In the genomic region with DNA sequence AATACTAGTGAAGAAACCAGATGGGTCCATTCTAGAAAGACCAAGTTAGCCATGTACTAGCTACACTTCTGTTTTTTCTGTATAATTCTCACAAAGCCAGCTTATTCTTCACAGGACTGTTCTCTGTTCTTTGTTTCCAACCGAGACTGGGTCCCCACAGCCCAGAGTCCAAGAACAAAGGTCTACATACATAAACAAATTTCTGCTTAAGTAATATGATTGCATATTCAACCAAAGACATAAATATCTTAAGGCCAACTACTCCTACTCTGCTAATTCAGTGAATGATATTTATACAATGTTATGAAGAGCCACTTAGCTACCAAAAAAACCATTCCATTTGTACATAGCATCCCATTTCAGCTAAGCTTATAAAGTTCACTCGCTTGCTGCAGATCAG, we compare ENCODE assay signal across 24 cellular contexts.
DNase-seq lines count a peak whose midpoint lies in the region; ATAC-seq and FAIRE-seq lines count a peak whose summit lies in the region.
"Had no signal": no experiment of that assay in that cellular context is flagged by ENCODE, and none has a peak within 500 bp of the region (broad histone marks: within the 10 kb centered on the region; RNA-seq: fewer than 3 reads in every experiment).

No MANE protein-coding gene starts in this region.

- POLR2A ChIA-PET in T-cell (lab: Charles Lee): no interaction called here

- H3K4me1 Mint-ChIP-seq in T-cell: no peaks in the 10 kb centered on the region
- H3K4me1 Mint-ChIP-seq: CD8-positive, alpha-beta memory T cell had no signal

- no peaks in the 10 kb centered on the region for H3K9me3 Mint-ChIP-seq in T-cell
- H3K9me3 Mint-ChIP-seq: CD8-positive, alpha-beta memory T cell had no signal

- no peak for ATAC-seq in T-cell (replicated peaks in 1 of 4)
- ATAC-seq in GM18907 (IDR thresholded peaks at IDR 0.05; ENCODE audit: unreplicated experiment): no peak
- ATAC-seq: GM12878, HCT116 had no signal

- CTCF ChIA-PET in T-cell (lab: Charles Lee): interaction anchor here (0.9 to 1.2 kb wide), 2 partner anchors 11 to 13 kb away, joined by 3 to 4 read pairs; no protein-coding TSS in a partner anchor

- peaks cover 0 to 2% of the 10 kb centered on the region in 2 donors for H3K27me3 Mint-ChIP-seq in T-cell

- peak overlapping the region; percentile 86 for H3K27ac ChIP-seq in angular gyrus (ENCODE audit: low read depth, low read length)
- H3K27ac ChIP-seq: Peyer's patch, SJCRH30 had no signal

- H3K36me3 Mint-ChIP-seq in T-cell: no peaks in the 10 kb centered on the region
- H3K36me3 Mint-ChIP-seq: CD8-positive, alpha-beta memory T cell had no signal

- DNase-seq in Ammon's horn (ENCODE audit: low spot score) (peak; percentile 61), frontal cortex (ENCODE audit: low spot score in 2 of 2) (no peak), pons (ENCODE audit: low spot score) (peak; percentile 93), DMS79 (lab: John Stamatoyannopoulos, UW) (no peak), T-cell (no peak)
- DNase-seq in activated CD4-positive, alpha-beta T cell treated with anti-CD3 and anti-CD28 coated beads, Interleukin-2, amount 50 U/mL, for 48 hours: no peak
- DNase-seq: 8988T; C1 segment of cervical spinal cord; CD8-positive, alpha-beta memory T cell; DMS79 treated with DMSO at 0.1 percent for 48 hours; GOT3; KBM-7; NCI-H1092 treated with DMSO at 0.1 percent for 48 hours; NCI-H1436 treated with DMSO at 0.1 percent for 48 hours; NCI-H2029; NCI-H2227 treated with DMSO at 0.1 percent for 48 hours; NCI-H510A treated with DMSO at 0.1 percent for 48 hours; NCI-H82; Peyer's patch; SJCRH30 had no signal

- no peak overlapping the region for H3K27ac Mint-ChIP-seq in T-cell
- H3K27ac Mint-ChIP-seq: CD8-positive, alpha-beta memory T cell had no signal

- H3K4me3 Mint-ChIP-seq in T-cell: no peak overlapping the region
- H3K4me3 Mint-ChIP-seq: CD8-positive, alpha-beta memory T cell had no signal

- FAIRE-seq in frontal cortex (lab: Jason Lieb, UNC): peak; percentile 63
- FAIRE-seq: GM12878 had no signal

Comparison
In these comparisons a context has a peak if more than half of its experiments do, and no peak if none do; other contexts are left out.
1. DNase-seq: peak in Ammon's horn (single experiment) and pons (single experiment); none in frontal cortex (0 of 2), DMS79 (single experiment), activated CD4-positive, alpha-beta T cell treated with anti-CD3 and anti-CD28 coated beads, Interleukin-2, amount 50 U/mL, for 48 hours (0 of 2) and T-cell (0 of 34).